In genomic region chr4:8586671-8587468, GRCh38 we compare ENCODE assay signal across 14 cellular contexts. TPM values are rescaled to one million over a fixed set of nuclear protein-coding genes. Genes with fewer than 3 reads are reported as not detected.
DNase-seq lines count a peak whose midpoint lies in the region; ATAC-seq, FAIRE-seq and TF ChIP-seq lines count a peak whose summit lies in the region.
"Had no signal": no experiment of that assay in that cellular context is flagged by ENCODE, and none has a peak within 500 bp of the region (broad histone marks: within the 10 kb centered on the region; RNA-seq: fewer than 3 reads in every experiment).

No MANE protein-coding gene starts in this region.

- H3K4me3 ChIP-seq in DOHH2 (ENCODE audit: low read length) = no peak overlapping the region
- no peak overlapping the region for H3K4me3 ChIP-seq in GM12878
- H3K4me3 ChIP-seq in osteoblast (ENCODE audit: insufficient read depth, low read length) = no peak overlapping the region

- no peaks in the 10 kb centered on the region for H3K27me3 ChIP-seq in DOHH2 (ENCODE audit: control insufficient read depth, low read length)
- peaks cover 0 to 3% of the 10 kb centered on the region in 2 experiments; a peak in 1 of 4 replicates for H3K27me3 ChIP-seq in GM12878 (replicated peaks in 1 of 2; ENCODE audit: control insufficient read depth in 2 of 2, insufficient read depth in 2 of 2, low read length in 1 of 2)
- H3K27me3 ChIP-seq in osteoblast (ENCODE audit: insufficient read depth, low read length) = peaks cover 36% of the 10 kb centered on the region

- no peak overlapping the region for H3K9ac ChIP-seq in GM12878 (ENCODE audit: control insufficient read depth, insufficient read depth, low read length)

- H3K27ac ChIP-seq in DOHH2 (ENCODE audit: low read depth, low read length) (no peak overlapping the region), GM12878 (ENCODE audit: control insufficient read depth, insufficient read depth) (no peak overlapping the region), osteoblast (ENCODE audit: low read depth, low read length) (no peak overlapping the region)

- CTCF ChIA-PET in GM12878 (lab: Yijun Ruan, JAX) (interaction anchor here (0.7 to 2.4 kb wide), 2 partner anchors 54 to 118 kb away, joined by 3 to 15 read pairs; no protein-coding TSS in a partner anchor), T-cell (lab: Charles Lee) (no interaction called here)

- in situ Hi-C loops in GM12878 (cut with MboI) = no loop called here

- H3K4me1 Mint-ChIP-seq in T-cell = no peaks in the 10 kb centered on the region
- H3K4me1 Mint-ChIP-seq in nephron progenitor cell = peaks cover 28% of the 10 kb centered on the region

- TF ChIP-seq EP300 in GM12878 (IDR thresholded peaks at IDR 0.05; ENCODE audit: borderline replicate concordance in 1 of 2, control insufficient read depth in 1 of 2, low read depth in 2 of 2, low read length in 2 of 2) = no peak

- DNase-seq in HTR-8/SVneo (ENCODE audit: insufficient read length, low spot score) (no peak), GM12878 (ENCODE audit: low read depth, low spot score) (no peak), osteoblast (ENCODE audit: insufficient read length, low spot score, missing footprints) (peak; percentile 88), DMS153 treated with DMSO at 0.1 percent for 48 hours (lab: John Stamatoyannopoulos, UW; ENCODE audit: unreplicated experiment) (no peak), T-cell (no peak), nephron progenitor cell (no peak)
- DNase-seq: COR-L47, cortex of kidney, NCI-H2081, substantia nigra had no signal

- H3K9me3 Mint-ChIP-seq in T-cell = no peaks in the 10 kb centered on the region
- no peaks in the 10 kb centered on the region for H3K9me3 Mint-ChIP-seq in nephron progenitor cell

- no peaks in the 10 kb centered on the region for H3K9me2 ChIP-seq in DOHH2 (replicated peaks; ENCODE audit: control insufficient read depth, low read length)

- intact Hi-C loops in GM12878 (cut with micrococcal nuclease; ENCODE audit: unreplicated experiment) = no loop called here

- no peak overlapping the region for H3K4me3 Mint-ChIP-seq in T-cell
- H3K4me3 Mint-ChIP-seq in nephron progenitor cell = no peak overlapping the region

- no peak for TF ChIP-seq POLR2A in GM12878 (IDR thresholded peaks at IDR 0.05; ENCODE audit: low read depth, low read length)

- H3K27me3 Mint-ChIP-seq in T-cell (peaks cover 26 to 36% of the 10 kb centered on the region in 2 donors), nephron progenitor cell (ENCODE audit: low read depth, poor library complexity) (peaks cover 91% of the 10 kb centered on the region)

- 0 out of 2 replicates have a peak, but pooled peaks have one; percentile 7 for TF ChIP-seq RAD21 in GM12878 (IDR thresholded peaks at IDR 0.05; ENCODE audit: insufficient read depth, low read depth, low read length)

- H3K27ac Mint-ChIP-seq in T-cell (no peak overlapping the region), nephron progenitor cell (no peak overlapping the region)

- RAD21 ChIA-PET in GM12878 (lab: Charles Lee; ENCODE audit: unreplicated experiment) = no interaction called here

- H3K36me3 Mint-ChIP-seq in T-cell = no peaks in the 10 kb centered on the region
- H3K36me3 Mint-ChIP-seq in nephron progenitor cell (ENCODE audit: low read depth) = no peaks in the 10 kb centered on the region

- H3K4me2 ChIP-seq in DOHH2 (ENCODE audit: low read length) = no peak overlapping the region
- no peak overlapping the region for H3K4me2 ChIP-seq in GM12878 (ENCODE audit: control insufficient read depth, insufficient read depth)
- no peak overlapping the region for H3K4me2 ChIP-seq in osteoblast (ENCODE audit: insufficient read depth, low read length)

- 47% methylated on average over 35 of the region's 37 CpGs for WGBS in GM12878 (ENCODE audit: insufficient coverage, insufficient replicate concordance, low lambda C conversion rate, missing lambda C conversion rate)

- H3K4me1 ChIP-seq in DOHH2 (ENCODE audit: control insufficient read depth, low read length) (no peaks in the 10 kb centered on the region), GM12878 (ENCODE audit: control insufficient read depth, insufficient read depth, low read length) (no peaks in the 10 kb centered on the region), osteoblast (ENCODE audit: insufficient read depth, low read length) (no peaks in the 10 kb centered on the region)

- TF ChIP-seq CTCF in DOHH2 (IDR thresholded peaks at IDR 0.05; ENCODE audit: low read depth, low read length, poor library complexity, severe bottlenecking) = peak; percentile 44
- peak in 2 of 3 experiments; percentile 27 to 31; a peak in 2 of 6 replicates for TF ChIP-seq CTCF in GM12878 (IDR thresholded peaks at IDR 0.05 in 2 of 3, conservative IDR thresholded peaks at IDR 0.05 in 1 of 3; ENCODE audit: control insufficient read depth in 2 of 3, extremely low read depth in 1 of 3, insufficient read depth in 1 of 3, low read depth in 3 of 3, low read length in 3 of 3)
- TF ChIP-seq CTCF in osteoblast (IDR thresholded peaks at IDR 0.05; ENCODE audit: extremely low read depth, low read depth, low read length) = no peak
- no peak for TF ChIP-seq CTCF in nephron progenitor cell (IDR thresholded peaks at IDR 0.05)

- H3K36me3 ChIP-seq in DOHH2 (ENCODE audit: control insufficient read depth, low read length) = no peaks in the 10 kb centered on the region
- H3K36me3 ChIP-seq in GM12878 (ENCODE audit: control insufficient read depth in 2 of 2, insufficient read depth in 2 of 2, low read length in 1 of 2) = no peaks in the 10 kb centered on the region
- no peaks in the 10 kb centered on the region for H3K36me3 ChIP-seq in osteoblast (ENCODE audit: insufficient read depth, low read length)

- POLR2A ChIA-PET in GM12878 (lab: Charles Lee) = no interaction called here
- POLR2A ChIA-PET in T-cell (lab: Charles Lee) = no interaction called here

- no peaks in the 10 kb centered on the region for H3F3A ChIP-seq in DOHH2 (ENCODE audit: control insufficient read depth, insufficient read depth)

- no peaks in the 10 kb centered on the region for H3K79me2 ChIP-seq in DOHH2 (ENCODE audit: control insufficient read depth, low read length)
- H3K79me2 ChIP-seq in GM12878 (ENCODE audit: control insufficient read depth, insufficient read depth, low read length) = no peaks in the 10 kb centered on the region
- H3K79me2 ChIP-seq in osteoblast (ENCODE audit: insufficient read depth, low read length) = no peaks in the 10 kb centered on the region

- no peaks in the 10 kb centered on the region for H4K20me1 ChIP-seq in DOHH2 (ENCODE audit: control insufficient read depth, insufficient read depth, low read depth, low read length)
- no peaks in the 10 kb centered on the region for H4K20me1 ChIP-seq in GM12878 (ENCODE audit: control insufficient read depth, insufficient read depth)
- H4K20me1 ChIP-seq in osteoblast (ENCODE audit: insufficient read depth, low read length) = no peaks in the 10 kb centered on the region

- peak; percentile 4 for FAIRE-seq in HTR-8/SVneo (lab: Jason Lieb, UNC)
- FAIRE-seq in GM12878 (lab: Jason Lieb, UNC) = no peak
- FAIRE-seq: GM12891, H54 had no signal

- peak; percentile 79 for ATAC-seq in GM12878
- no peak for ATAC-seq in GM19463 (IDR thresholded peaks at IDR 0.05; ENCODE audit: unreplicated experiment)
- no peak for ATAC-seq in T-cell (replicated peaks in 1 of 4)

- SMC1A ChIA-PET in GM12878 (lab: Charles Lee; ENCODE audit: uncharacterized antibody, unreplicated experiment) = interaction anchor here (1.1 kb wide), 1 partner anchor 119 kb away, joined by 3 read pairs; no protein-coding TSS in a partner anchor

- H2AFZ ChIP-seq in GM12878 (ENCODE audit: control insufficient read depth, low read depth, low read length) (no peak overlapping the region), osteoblast (ENCODE audit: low read length) (no peak overlapping the region)

- H3K9me3 ChIP-seq in DOHH2 (ENCODE audit: control insufficient read depth, insufficient read depth, low read length) = no peaks in the 10 kb centered on the region
- H3K9me3 ChIP-seq in GM12878 (replicated peaks; ENCODE audit: control insufficient read depth, insufficient read depth, low read length) = no peaks in the 10 kb centered on the region
- no peaks in the 10 kb centered on the region for H3K9me3 ChIP-seq in osteoblast (ENCODE audit: low read depth, low read length)

- BruUV-seq in GM12878 (replicated peaks; lab: Mats Ljungman, UMichigan) = no TSS peak

RNA-seq across cellular contexts. Expression of gene CPZ, which starts 5.7 kb away (rescaled TPM):
- total RNA-seq in GM12878 (2013; cell fraction: nucleolus; rRNA removed) = not detected in 2 replicates
- total RNA-seq in GM12878 (2014; rRNA removed) (not detected in 2 replicates), GM12878 (2014; rRNA removed; fragmentation: Illumina TruSeq; extraction: Trizol) (not detected in 2 replicates), GM12878 (2021) (not detected in 2 replicates), osteoblast (21.2 and 44.5 TPM in 2 replicates), T-cell (under 1 TPM in 2 of 5 donors, not detected in 3; 0.18 to 0.32 TPM)
- polyA plus RNA-seq in GM12878 (2011; ENCODE audit: low read depth) = not detected
- polyA plus RNA-seq in GM12878 (2011; rRNA removed) (not detected in 2 replicates), GM12878 (2014; fragmentation: Illumina TruSeq; extraction: Trizol) (not detected in 2 replicates), GM12878 (2014; fragmentation: Nextera tagmentation; extraction: Ambion mirVana) (not detected), GM12878 (2014; rRNA removed) (not detected in 2 replicates), GM12878 (2016; fragmentation: Nextera tagmentation; extraction: Ambion mirVana) (not detected)
- not detected in 2 replicates for polyA plus RNA-seq in GM12878 (2011; cell fraction: cytosol; rRNA removed)
- polyA plus RNA-seq in GM12878 (2011; cell fraction: nucleus; rRNA removed) = 0.07 TPM in 1 of 2 replicates, not detected in the other
- not detected in 2 replicates for polyA plus RNA-seq in GM12878 (2012)
- polyA minus RNA-seq in GM12878 (2011; rRNA and poly(A)+ RNA removed) = not detected in 2 replicates
- polyA minus RNA-seq in GM12878 (2011; cell fraction: cytosol; rRNA and poly(A)+ RNA removed) = not detected in 2 replicates
- not detected in 2 replicates for polyA minus RNA-seq in GM12878 (2011; cell fraction: nucleus; rRNA and poly(A)+ RNA removed)

RNA-seq across cellular contexts. Expression of gene GPR78, which starts 6.7 kb away (rescaled TPM):
- 0.15 TPM in 1 of 2 replicates, not detected in the other for total RNA-seq in GM12878 (2013; cell fraction: nucleolus; rRNA removed)
- total RNA-seq in GM12878 (2014; rRNA removed) (not detected in 2 replicates), GM12878 (2014; rRNA removed; fragmentation: Illumina TruSeq; extraction: Trizol) (not detected in 2 replicates), GM12878 (2021) (not detected in 2 replicates), osteoblast (1.2 and 1.8 TPM in 2 replicates), T-cell (not detected)
- polyA plus RNA-seq in GM12878 (2011; ENCODE audit: low read depth) = not detected
- polyA plus RNA-seq in GM12878 (2011; rRNA removed) (not detected in 2 replicates), GM12878 (2014; fragmentation: Illumina TruSeq; extraction: Trizol) (0.03 TPM in 1 of 2 replicates, not detected in the other), GM12878 (2014; fragmentation: Nextera tagmentation; extraction: Ambion mirVana) (not detected), GM12878 (2014; rRNA removed) (not detected in 2 replicates), GM12878 (2016; fragmentation: Nextera tagmentation; extraction: Ambion mirVana) (not detected)
- not detected in 2 replicates for polyA plus RNA-seq in GM12878 (2011; cell fraction: cytosol; rRNA removed)
- not detected in 2 replicates for polyA plus RNA-seq in GM12878 (2011; cell fraction: nucleus; rRNA removed)
- polyA plus RNA-seq in GM12878 (2012) = not detected in 2 replicates
- polyA minus RNA-seq in GM12878 (2011; rRNA and poly(A)+ RNA removed) = not detected in 2 replicates
- polyA minus RNA-seq in GM12878 (2011; cell fraction: cytosol; rRNA and poly(A)+ RNA removed) = not detected in 2 replicates
- polyA minus RNA-seq in GM12878 (2011; cell fraction: nucleus; rRNA and poly(A)+ RNA removed) = not detected in 2 replicates

Comparison
In these comparisons a context has a peak if more than half of its experiments do, and no peak if none do; other contexts are left out.
1. CTCF ChIP-seq: peak in DOHH2 (single experiment) and GM12878 (2 of 3); none in osteoblast (single experiment) and nephron progenitor cell (single experiment).
2. RNA of gene CPZ, which starts 5.7 kb away (total RNA-seq): 21.2 to 44.5 TPM in osteoblast; 0.18 to 0.32 TPM in T-cell and not detected in GM12878; every median in the first group is over 10 times any median in the second.